In the genomic region with DNA sequence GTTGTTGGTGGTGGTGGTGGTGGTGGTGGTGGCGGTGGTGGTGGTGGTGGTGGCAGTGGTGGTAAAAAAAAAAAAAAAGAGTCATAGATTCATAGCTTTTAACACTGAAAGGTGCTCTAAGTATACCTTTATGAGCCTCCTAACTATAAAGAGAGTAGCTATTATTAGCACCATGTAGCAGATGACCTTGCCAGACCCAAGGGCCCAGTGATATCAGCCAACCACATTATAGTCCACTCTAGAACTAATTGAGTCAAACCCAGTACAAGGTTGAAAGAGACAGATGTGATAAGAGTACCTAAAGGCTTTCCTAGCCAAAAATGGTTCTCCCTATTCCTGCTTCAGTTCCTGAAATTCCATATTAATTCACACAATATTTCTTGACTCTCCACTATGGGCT, we compare ENCODE assay signal across 30 cellular contexts.
"Had no signal": no experiment of that assay in that cellular context is flagged by ENCODE, and none has a peak within 500 bp of the region (broad histone marks: within the 10 kb centered on the region; RNA-seq: fewer than 3 reads in every experiment).

No MANE protein-coding gene starts in this region.

- H3K9me3 Mint-ChIP-seq: activated CD4-positive, alpha-beta T cell treated with anti-CD3 and anti-CD28 coated beads, Interleukin-2, amount 10 ng/mL, durations not matched to agents 7 days and 5 days; activated naive CD4-positive, alpha-beta T cell treated with anti-CD3 and anti-CD28 coated beads, Interleukin-2, amount 50 U/mL, for 24 hours; activated naive CD8-positive, alpha-beta T cell treated with anti-CD3 and anti-CD28 coated beads, Interleukin-2, amount 10 ng/mL, durations not matched to agents 7 days and 5 days; activated T-cell treated with anti-CD3 and anti-CD28 coated beads, Interleukin-2, amount 50 U/mL, for 24 hours; activated T-helper 2 cell treated with anti-CD3 and anti-CD28 coated beads, Interferon-gamma antibody, Interleukin-2, Interleukin-4, amounts not matched to agents 10 μg/mL and 5 μg/mL and 100 μg/mL, durations not matched to agents 14 hours and 24 hours and 36 hours; WTC11 had no signal

- H3K36me3 ChIP-seq: ascending aorta, MG63, Peyer's patch, SJCRH30 had no signal

- H3K27me3 Mint-ChIP-seq: activated CD4-positive, alpha-beta T cell treated with anti-CD3 and anti-CD28 coated beads, Interleukin-2, amount 10 ng/mL, durations not matched to agents 7 days and 5 days had no signal

- ATAC-seq: activated CD4-positive, alpha-beta T cell treated with anti-CD3 and anti-CD28 coated beads for 36 hours; activated CD4-positive, CD25-positive, alpha-beta regulatory T cell treated with anti-CD3 and anti-CD28 coated beads, Interleukin-2, amount 50 U/mL, for 24 hours; activated CD8-positive, alpha-beta T cell treated with anti-CD3 and anti-CD28 coated beads, Interleukin-2, amount 10 ng/mL, durations not matched to agents 7 days and 5 days; PC-3; WTC11 had no signal

- H3K4me3 ChIP-seq: ascending aorta, MG63, Peyer's patch, SJCRH30 had no signal

- H3K9me3 ChIP-seq: ascending aorta, MG63, Peyer's patch, SJCRH30 had no signal

- H3K36me3 Mint-ChIP-seq: activated naive CD4-positive, alpha-beta T cell treated with anti-CD3 and anti-CD28 coated beads, Interleukin-2, amount 50 U/mL, for 24 hours; activated naive CD8-positive, alpha-beta T cell treated with anti-CD3 and anti-CD28 coated beads, Interleukin-2, amount 10 ng/mL, durations not matched to agents 7 days and 5 days; WTC11 had no signal

- H3K4me1 Mint-ChIP-seq: activated CD4-positive, alpha-beta T cell treated with anti-CD3 and anti-CD28 coated beads, Interleukin-2, amount 10 ng/mL, durations not matched to agents 7 days and 5 days; activated naive CD4-positive, alpha-beta T cell treated with anti-CD3 and anti-CD28 coated beads, Interleukin-2, amount 50 U/mL, for 24 hours; activated naive CD8-positive, alpha-beta T cell treated with anti-CD3 and anti-CD28 coated beads, Interleukin-2, amount 10 ng/mL, durations not matched to agents 7 days and 5 days had no signal

- DNase-seq: activated CD4-positive, alpha-beta T cell treated with anti-CD3 and anti-CD28 coated beads for 36 hours; activated CD4-positive, alpha-beta T cell treated with anti-CD3 and anti-CD28 coated beads, Interleukin-2, amount 10 ng/mL, durations not matched to agents 7 days and 5 days; activated CD4-positive, alpha-beta T cell treated with anti-CD3 and anti-CD28 coated beads, Interleukin-2, amount 50 U/mL, for 48 hours; activated CD8-positive, alpha-beta T cell treated with anti-CD3 and anti-CD28 coated beads, Interleukin-2, amount 10 ng/mL, durations not matched to agents 7 days and 5 days; activated gamma-delta T cell; activated naive CD4-positive, alpha-beta T cell treated with Interleukin-2 at 50 U/mL for 16 hours; activated naive CD8-positive, alpha-beta T cell treated with anti-CD3 and anti-CD28 coated beads, Interleukin-2, amount 10 ng/mL, durations not matched to agents 7 days and 5 days; activated T-cell treated with anti-CD3 and anti-CD28 coated beads, Interleukin-2, amount 50 U/mL, for 24 hours; amygdala; caudate nucleus; Kasumi-1; KG1; MG63; NCI-H1092; NCI-H1436 treated with DMSO at 0.1 percent for 48 hours; NCI-H1694 treated with DMSO at 0.1 percent for 48 hours; NCI-H2029; NCI-H345; NCI-H524 treated with DMSO at 0.1 percent for 48 hours; NK-92 treated with Interleukin-12 subunit alpha and Interleukin-12 subunit beta, amount 100 ng/mL, for 24 hours; PC-3; Peyer's patch; RPMI8226; SJCRH30; T1000 had no signal

- H3K27ac Mint-ChIP-seq: activated CD4-positive, alpha-beta T cell treated with anti-CD3 and anti-CD28 coated beads for 36 hours; activated CD4-positive, alpha-beta T cell treated with anti-CD3 and anti-CD28 coated beads, Interleukin-2, amount 10 ng/mL, durations not matched to agents 7 days and 5 days; activated CD8-positive, alpha-beta T cell treated with anti-CD3 and anti-CD28 coated beads, Interleukin-2, amount 10 ng/mL, durations not matched to agents 7 days and 5 days; activated naive CD4-positive, alpha-beta T cell treated with anti-CD3 and anti-CD28 coated beads, Interleukin-2, amount 50 U/mL, for 24 hours; activated naive CD8-positive, alpha-beta T cell treated with anti-CD3 and anti-CD28 coated beads, Interleukin-2, amount 10 ng/mL, durations not matched to agents 7 days and 5 days; activated T-cell treated with anti-CD3 and anti-CD28 coated beads, Interleukin-2, amount 50 U/mL, for 24 hours; activated T-helper 2 cell treated with anti-CD3 and anti-CD28 coated beads, Interferon-gamma antibody, Interleukin-2, Interleukin-4, amounts not matched to agents 10 μg/mL and 5 μg/mL and 100 μg/mL, durations not matched to agents 14 hours and 24 hours and 36 hours; WTC11 had no signal

- H3K27ac ChIP-seq: ascending aorta, Peyer's patch, SJCRH30 had no signal

- H3K4me1 ChIP-seq: ascending aorta, Peyer's patch had no signal

- H3K27me3 ChIP-seq: ascending aorta, MG63, Peyer's patch, SJCRH30 had no signal

- H3K4me3 Mint-ChIP-seq: activated CD4-positive, alpha-beta T cell treated with anti-CD3 and anti-CD28 coated beads for 36 hours; activated CD4-positive, alpha-beta T cell treated with anti-CD3 and anti-CD28 coated beads, Interleukin-2, amount 10 ng/mL, durations not matched to agents 7 days and 5 days; activated CD8-positive, alpha-beta T cell treated with anti-CD3 and anti-CD28 coated beads, Interleukin-2, amount 10 ng/mL, durations not matched to agents 7 days and 5 days; activated naive CD4-positive, alpha-beta T cell treated with anti-CD3 and anti-CD28 coated beads, Interleukin-2, amount 50 U/mL, for 24 hours; activated naive CD8-positive, alpha-beta T cell treated with anti-CD3 and anti-CD28 coated beads, Interleukin-2, amount 10 ng/mL, durations not matched to agents 7 days and 5 days; activated T-cell treated with anti-CD3 and anti-CD28 coated beads, Interleukin-2, amount 50 U/mL, for 24 hours; WTC11 had no signal
